In the genomic region with DNA sequence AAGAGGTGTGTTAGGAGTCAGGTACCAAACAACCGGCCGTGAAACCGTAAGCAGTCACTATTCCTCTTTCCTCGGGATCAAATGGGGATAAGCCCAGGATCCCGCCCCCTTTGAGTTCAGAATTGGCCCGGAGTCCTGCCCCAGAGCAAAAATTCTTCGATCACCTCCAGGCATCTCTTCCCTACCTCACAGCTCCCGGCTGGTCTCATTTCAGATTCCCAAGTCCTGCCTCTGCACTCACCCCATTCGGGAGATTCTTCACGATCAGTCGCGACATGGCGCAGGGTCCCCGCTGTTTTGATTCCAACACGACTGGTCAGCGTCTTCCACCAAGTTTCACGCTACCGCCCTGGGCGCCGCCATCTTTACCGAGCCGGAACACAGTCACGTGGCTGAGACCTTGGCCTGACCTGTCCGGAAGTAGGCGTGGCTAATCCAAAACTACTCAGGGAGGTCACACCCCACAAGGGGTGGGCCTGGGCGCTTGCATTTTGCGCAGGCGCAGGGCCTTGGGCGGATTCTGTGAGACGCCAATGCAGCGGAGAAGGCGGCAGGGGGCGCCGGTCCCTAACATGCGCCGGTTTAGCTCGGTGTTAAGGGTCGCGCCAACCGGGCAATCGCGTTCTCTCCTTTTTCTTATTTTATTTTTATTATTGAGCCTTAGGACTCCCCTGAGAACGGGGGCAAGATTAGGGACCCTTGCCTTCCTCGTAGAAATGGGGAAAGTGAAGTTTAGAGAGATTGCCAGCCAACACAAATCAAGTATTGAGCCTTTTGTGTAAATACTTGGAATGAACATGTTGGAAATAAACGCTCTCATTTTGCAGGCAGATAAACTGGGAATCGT, we compare ENCODE assay signal across 8 cellular contexts. TPM values are rescaled to one million over a fixed set of nuclear protein-coding genes. Genes with fewer than 3 reads are reported as not detected.
DNase-seq lines count a peak whose midpoint lies in the region; ATAC-seq, FAIRE-seq and TF ChIP-seq lines count a peak whose summit lies in the region.

A gene with protein sequence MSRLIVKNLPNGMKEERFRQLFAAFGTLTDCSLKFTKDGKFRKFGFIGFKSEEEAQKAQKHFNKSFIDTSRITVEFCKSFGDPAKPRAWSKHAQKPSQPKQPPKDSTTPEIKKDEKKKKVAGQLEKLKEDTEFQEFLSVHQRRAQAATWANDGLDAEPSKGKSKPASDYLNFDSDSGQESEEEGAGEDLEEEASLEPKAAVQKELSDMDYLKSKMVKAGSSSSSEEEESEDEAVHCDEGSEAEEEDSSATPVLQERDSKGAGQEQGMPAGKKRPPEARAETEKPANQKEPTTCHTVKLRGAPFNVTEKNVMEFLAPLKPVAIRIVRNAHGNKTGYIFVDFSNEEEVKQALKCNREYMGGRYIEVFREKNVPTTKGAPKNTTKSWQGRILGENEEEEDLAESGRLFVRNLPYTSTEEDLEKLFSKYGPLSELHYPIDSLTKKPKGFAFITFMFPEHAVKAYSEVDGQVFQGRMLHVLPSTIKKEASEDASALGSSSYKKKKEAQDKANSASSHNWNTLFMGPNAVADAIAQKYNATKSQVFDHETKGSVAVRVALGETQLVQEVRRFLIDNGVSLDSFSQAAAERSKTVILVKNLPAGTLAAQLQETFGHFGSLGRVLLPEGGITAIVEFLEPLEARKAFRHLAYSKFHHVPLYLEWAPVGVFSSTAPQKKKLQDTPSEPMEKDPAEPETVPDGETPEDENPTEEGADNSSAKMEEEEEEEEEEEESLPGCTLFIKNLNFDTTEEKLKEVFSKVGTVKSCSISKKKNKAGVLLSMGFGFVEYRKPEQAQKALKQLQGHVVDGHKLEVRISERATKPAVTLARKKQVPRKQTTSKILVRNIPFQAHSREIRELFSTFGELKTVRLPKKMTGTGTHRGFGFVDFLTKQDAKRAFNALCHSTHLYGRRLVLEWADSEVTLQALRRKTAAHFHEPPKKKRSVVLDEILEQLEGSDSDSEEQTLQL (minus strand): TSS at position 375 of the 847 bp plus-strand sequence. CDS start 98 bp downstream, at position 277.

- peak; percentile 89 to 98 for ATAC-seq in A549
- peak; percentile 99 for ATAC-seq in HG03066 (IDR thresholded peaks at IDR 0.05; ENCODE audit: low read depth, unreplicated experiment)
- ATAC-seq in body of pancreas, result peak; percentile 100
- peak; percentile 100 for ATAC-seq in sciatic nerve

- H3K27me3 ChIP-seq in body of pancreas, result no peaks in the 10 kb centered on the region

- intact Hi-C loops in body of pancreas (cut with DNase I), result no loop called here
- intact Hi-C loops in sciatic nerve (cut with DNase I), result no loop called here

- under 1% methylated on average over 36 of the region's 46 CpGs for WGBS in A549 (ENCODE audit: missing lambda C conversion rate)
- 0 to 1% methylated on average over 43 to 46 of the region's 46 CpGs for WGBS in body of pancreas, 2 donors

- H3K4me1 ChIP-seq in A549, result peaks cover 11% of the 10 kb centered on the region; the same call in 2 of the 3 replicates
- peaks cover 22% of the 10 kb centered on the region for H3K4me1 ChIP-seq in body of pancreas

- POLR2A ChIA-PET in A549 (lab: Yijun Ruan, JAX), result interaction anchor here (0.6 to 0.9 kb wide), 2 partner anchors 12 to 14 kb away, joined by 3 read pairs; no protein-coding TSS in a partner anchor

- peak within 1 kb of the TSS; percentile 88 for H3K4me2 ChIP-seq in A549

- H3K4me3 ChIP-seq in A549 (peak within 1 kb of the TSS; percentile 62), body of pancreas (peak within 1 kb of the TSS; percentile 19 to 75)

- peak; percentile 52 to 61 for TF ChIP-seq RAD21 in A549 (conservative IDR thresholded peaks at IDR 0.05 in 1 of 2, IDR thresholded peaks at IDR 0.05 in 1 of 2)

- no peaks in the 10 kb centered on the region for H3K9me3 ChIP-seq in A549
- H3K9me3 ChIP-seq in body of pancreas, result no peaks in the 10 kb centered on the region

- peak; percentile 77 for TF ChIP-seq POLR2A in A549 (IDR thresholded peaks at IDR 0.05; ENCODE audit: low read length)
- TF ChIP-seq POLR2A in GM18526 (IDR thresholded peaks at IDR 0.05; ENCODE audit: extremely low read depth, insufficient read length), result peak; percentile 68
- TF ChIP-seq POLR2A in body of pancreas (IDR thresholded peaks at IDR 0.05), result peak; percentile 44 to 89 (median 78)

- CTCF ChIA-PET in A549 (lab: Yijun Ruan, JAX), result interaction anchor here (0.6 to 4.4 kb wide), 27 partner anchors 9 to 1981 kb away, joined by 3 to 36 read pairs (median 3); no protein-coding TSS in a partner anchor

- TF ChIP-seq EP300 in A549 (IDR thresholded peaks at IDR 0.05), result no peak

- FAIRE-seq in A549 (lab: Jason Lieb, UNC) (peak; percentile 92), TTC549 (lab: Jason Lieb, UNC) (peak; percentile 91)

- peak within 1 kb of the TSS; percentile 64 to 87 for H3K27ac ChIP-seq in A549
- peak within 1 kb of the TSS in 3 of 4 donors; percentile 26 to 59 (median 55) for H3K27ac ChIP-seq in body of pancreas

- DNase-seq in A549 (ENCODE audit: low read depth in 1 of 2, low spot score in 1 of 2), result peak; percentile 97 to 98
- peak; percentile 94 for DNase-seq in NCI-H2107 treated with DMSO at 0.1 percent for 48 hours (lab: John Stamatoyannopoulos, UW; ENCODE audit: unreplicated experiment)
- DNase-seq in body of pancreas, result peak; percentile 97 to 98 (median 98)
- peak; percentile 87 for DNase-seq in iPS DF 19.7 (ENCODE audit: low read depth, low spot score)
- DNase-seq in sciatic nerve (ENCODE audit: low spot score), result peak; percentile 97

- H3K36me3 ChIP-seq in body of pancreas (replicated peaks in 1 of 2; ENCODE audit: insufficient read depth in 1 of 2, low read depth in 2 of 2), result peaks cover 7 to 8% of the 10 kb centered on the region in 2 donors

- TF ChIP-seq CTCF in A549 (IDR thresholded peaks at IDR 0.05) (peak; percentile 89), body of pancreas (IDR thresholded peaks at IDR 0.05) (peak; percentile 87 to 97 (median 95))

TF ChIP-seq in A549, 52 proteins besides CTCF, POLR2A, EP300 and RAD21 (continues in another document):
- TF ChIP-seq SMC3 (IDR thresholded peaks at IDR 0.05), result peak; percentile 60
- no peak for TF ChIP-seq NR3C1 (IDR thresholded peaks at IDR 0.05)
- TF ChIP-seq, protein P1, sequence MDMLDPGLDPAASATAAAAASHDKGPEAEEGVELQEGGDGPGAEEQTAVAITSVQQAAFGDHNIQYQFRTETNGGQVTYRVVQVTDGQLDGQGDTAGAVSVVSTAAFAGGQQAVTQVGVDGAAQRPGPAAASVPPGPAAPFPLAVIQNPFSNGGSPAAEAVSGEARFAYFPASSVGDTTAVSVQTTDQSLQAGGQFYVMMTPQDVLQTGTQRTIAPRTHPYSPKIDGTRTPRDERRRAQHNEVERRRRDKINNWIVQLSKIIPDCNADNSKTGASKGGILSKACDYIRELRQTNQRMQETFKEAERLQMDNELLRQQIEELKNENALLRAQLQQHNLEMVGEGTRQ (IDR thresholded peaks at IDR 0.05), result peak; percentile 95
- TF ChIP-seq POLR2AphosphoS2 (conservative IDR thresholded peaks at IDR 0.05; ENCODE audit: low read length), result no peak
- TF ChIP-seq FOSB (CRISPR knock-in tag; IDR thresholded peaks at IDR 0.05), result no peak
- TF ChIP-seq EHF (CRISPR knock-in tag; IDR thresholded peaks at IDR 0.05), result no peak
- no peak for TF ChIP-seq RCOR1 (IDR thresholded peaks at IDR 0.05; ENCODE audit: low read depth, low read length)
- TF ChIP-seq MYC (IDR thresholded peaks at IDR 0.05; ENCODE audit: borderline replicate concordance, low read length), result peak; percentile 78; the same call in 1 of the 2 replicates
- no peak for TF ChIP-seq CBX8 (IDR thresholded peaks at IDR 0.05)
- no peak for TF ChIP-seq SREBF2 (IDR thresholded peaks at IDR 0.05)
- TF ChIP-seq PHF8 (IDR thresholded peaks at IDR 0.05; ENCODE audit: borderline replicate concordance, low read depth), result peak; percentile 72; the same call in 1 of the 2 replicates
- TF ChIP-seq, protein P2, sequence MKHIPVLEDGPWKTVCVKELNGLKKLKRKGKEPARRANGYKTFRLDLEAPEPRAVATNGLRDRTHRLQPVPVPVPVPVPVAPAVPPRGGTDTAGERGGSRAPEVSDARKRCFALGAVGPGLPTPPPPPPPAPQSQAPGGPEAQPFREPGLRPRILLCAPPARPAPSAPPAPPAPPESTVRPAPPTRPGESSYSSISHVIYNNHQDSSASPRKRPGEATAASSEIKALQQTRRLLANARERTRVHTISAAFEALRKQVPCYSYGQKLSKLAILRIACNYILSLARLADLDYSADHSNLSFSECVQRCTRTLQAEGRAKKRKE (CRISPR knock-in tag; IDR thresholded peaks at IDR 0.05; ENCODE audit: low read depth), result no peak
- TF ChIP-seq, protein P3, sequence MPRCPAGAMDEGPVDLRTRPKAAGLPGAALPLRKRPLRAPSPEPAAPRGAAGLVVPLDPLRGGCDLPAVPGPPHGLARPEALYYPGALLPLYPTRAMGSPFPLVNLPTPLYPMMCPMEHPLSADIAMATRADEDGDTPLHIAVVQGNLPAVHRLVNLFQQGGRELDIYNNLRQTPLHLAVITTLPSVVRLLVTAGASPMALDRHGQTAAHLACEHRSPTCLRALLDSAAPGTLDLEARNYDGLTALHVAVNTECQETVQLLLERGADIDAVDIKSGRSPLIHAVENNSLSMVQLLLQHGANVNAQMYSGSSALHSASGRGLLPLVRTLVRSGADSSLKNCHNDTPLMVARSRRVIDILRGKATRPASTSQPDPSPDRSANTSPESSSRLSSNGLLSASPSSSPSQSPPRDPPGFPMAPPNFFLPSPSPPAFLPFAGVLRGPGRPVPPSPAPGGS (IDR thresholded peaks at IDR 0.05), result 0 out of 3 replicates have a peak, but pooled peaks have one; percentile 61
- no peak for TF ChIP-seq ZFP36 (IDR thresholded peaks at IDR 0.05; ENCODE audit: borderline replicate concordance, partially characterized antibody)
- peak; percentile 48 to 63; a peak in 1 of 5 replicates for TF ChIP-seq JUN (IDR thresholded peaks at IDR 0.05)
- TF ChIP-seq ZC3H11A (IDR thresholded peaks at IDR 0.05), result no peak

RNA-seq across cellular contexts. Expression of the gene that starts here (rescaled TPM):
- polyA plus RNA-seq in A549 (2011; rRNA removed) (14.9 and 16.0 TPM in 2 replicates), A549 (2017; fragmentation: RNase III; extraction: RNeasy Plus Mini Kit Qiagen cat#74134 plus additional on column Dnase treatment) (18.6 to 20.0 TPM (median 19.2 TPM) in 3 replicates)
- polyA plus RNA-seq in A549 (2012; cell fraction: cytosol; rRNA removed), result 16.6 and 17.6 TPM in 2 replicates
- 50.7 and 52.9 TPM in 2 replicates for polyA plus RNA-seq in A549 (2012; cell fraction: nucleus; rRNA removed)
- 22.1 and 27.7 TPM in 2 replicates for polyA minus RNA-seq in A549 (2011; rRNA and poly(A)+ RNA removed)
- total RNA-seq in body of pancreas (10 to 100 TPM; 18.4 to 36.3 TPM), sciatic nerve (40.3 TPM)

Comparison
In these comparisons a context has a peak if more than half of its experiments do, and no peak if none do; other contexts are left out.
1. Peak in every context shown above with its lines: DNase-seq, ATAC-seq, H3K4me3 ChIP-seq and H3K27ac ChIP-seq.